In genomic region chr14:74585406-74586335, GRCh38 we compare ENCODE assay signal across 18 cellular contexts. TPM values are rescaled to one million over a fixed set of nuclear protein-coding genes. Genes with fewer than 3 reads are reported as not detected.
DNase-seq lines count a peak whose midpoint lies in the region; ATAC-seq and TF ChIP-seq lines count a peak whose summit lies in the region.
"Had no signal": no experiment of that assay in that cellular context is flagged by ENCODE, and none has a peak within 500 bp of the region (broad histone marks: within the 10 kb centered on the region; RNA-seq: fewer than 3 reads in every experiment).

No MANE protein-coding gene starts in this region.

- H3K36me3 ChIP-seq in SK-N-SH (replicated peaks in 1 of 2; ENCODE audit: control insufficient read depth in 1 of 2, insufficient read depth in 2 of 2, low read length in 1 of 2) (peaks cover 7 to 28% of the 10 kb centered on the region in 2 experiments), aorta (ENCODE audit: control insufficient read depth in 1 of 2, insufficient read depth in 2 of 2, low read length in 1 of 2) (no peaks in the 10 kb centered on the region)
- H3K36me3 ChIP-seq: BLaER1 treated with 17β-estradiol and CSF1 and Interleukin-3, amounts not matched to agents 10 nM and 100 nM had no signal

- H3K9me2 ChIP-seq in SK-N-SH: no peaks in the 10 kb centered on the region

- TF ChIP-seq RAD21 in SK-N-SH (IDR thresholded peaks at IDR 0.05; ENCODE audit: low read length): no peak

- ATAC-seq in SK-N-SH treated with all-trans-retinoic acid at 6 μM for 48 hours (no peak), aorta (ENCODE audit: low FRiP score) (no peak)
- ATAC-seq: Panc1 had no signal

- WGBS in SK-N-SH (ENCODE audit: low lambda C conversion rate): 93% methylated on average over 20 of the region's 33 CpGs
- 73 to 75% methylated on average over 29 to 33 of the region's 33 CpGs for WGBS in aorta, 2 donors

- CTCF ChIA-PET in SK-N-SH (lab: Yijun Ruan, JAX): interaction anchor here (0.7 to 2.0 kb wide), 5 partner anchors 23 to 81 kb away, joined by 3 to 9 read pairs (median 4); partner anchors contain the start of gene LTBP2

- H3K27me3 ChIP-seq in SK-N-SH (ENCODE audit: insufficient read depth): no peaks in the 10 kb centered on the region
- H3K27me3 ChIP-seq in aorta (ENCODE audit: control insufficient read depth in 1 of 2, insufficient read depth in 2 of 2, low read length in 1 of 2): no peaks in the 10 kb centered on the region
- H3K27me3 ChIP-seq: BLaER1 treated with 17β-estradiol and CSF1 and Interleukin-3, amounts not matched to agents 10 nM and 100 nM had no signal

- H3K4me1 Mint-ChIP-seq in chondrocyte (ENCODE audit: low read depth) (peaks cover 47% of the 10 kb centered on the region), osteocyte (ENCODE audit: unreplicated experiment) (peaks cover 56% of the 10 kb centered on the region)

- intact Hi-C loops in aorta (cut with DNase I): no loop called here

- H3K4me3 ChIP-seq in SK-N-SH (ENCODE audit: low read depth in 2 of 2, low read length in 1 of 2) (no peak overlapping the region), aorta (ENCODE audit: low read length in 2 of 2) (no peak overlapping the region)
- H3K4me3 ChIP-seq: BLaER1 treated with 17β-estradiol and CSF1 and Interleukin-3, amounts not matched to agents 10 nM and 100 nM had no signal

- peaks cover 99% of the 10 kb centered on the region for H3K79me2 ChIP-seq in SK-N-SH (ENCODE audit: insufficient read depth)

- H3K36me3 Mint-ChIP-seq in chondrocyte (ENCODE audit: low read depth) (peaks cover 14% of the 10 kb centered on the region), osteocyte (ENCODE audit: unreplicated experiment) (peaks cover 42% of the 10 kb centered on the region)

- no peak for TF ChIP-seq EP300 in SK-N-SH (IDR thresholded peaks at IDR 0.05; ENCODE audit: borderline replicate concordance in 1 of 2, low read depth in 1 of 2, low read length in 1 of 2)

- H4K20me1 ChIP-seq in SK-N-SH (ENCODE audit: insufficient read depth): peaks cover 28% of the 10 kb centered on the region
- H4K20me1 ChIP-seq: BLaER1 treated with 17β-estradiol and CSF1 and Interleukin-3, amounts not matched to agents 10 nM and 100 nM had no signal

- H3K4me1 ChIP-seq in SK-N-SH (ENCODE audit: control insufficient read depth in 1 of 2, insufficient read depth in 2 of 2, low read depth in 1 of 2, low read length in 1 of 2): peaks cover 17 to 23% of the 10 kb centered on the region in 2 experiments; a peak in 3 of 4 replicates
- peaks cover 0 to 4% of the 10 kb centered on the region in 2 donors for H3K4me1 ChIP-seq in aorta (ENCODE audit: control insufficient read depth in 1 of 2, insufficient read depth in 2 of 2, low read length in 2 of 2)

- no peak for DNase-seq in SK-N-SH
- peak; percentile 80 for DNase-seq in chondrocyte (ENCODE audit: low spot score)
- no peak for DNase-seq in osteocyte (ENCODE audit: extremely low spot score, unreplicated experiment)
- DNase-seq in aorta: peak; percentile 49 to 69
- no peak for DNase-seq in activated CD4-positive, alpha-beta T cell treated with anti-CD3 and anti-CD28 coated beads, Interleukin-2, amount 50 U/mL, for 4 hours
- no peak for DNase-seq in H4 (ENCODE audit: low spot score)
- DNase-seq in DMS 273 treated with DMSO at 0.1 percent for 48 hours (lab: John Stamatoyannopoulos, UW): no peak
- DNase-seq: DMS153, EL, H7, NCI-H187 treated with DMSO at 0.1 percent for 48 hours, NCI-H2171 treated with DMSO at 0.1 percent for 48 hours, NCI-H774, SHP77 had no signal

- peaks cover 38% of the 10 kb centered on the region for H3F3A ChIP-seq in SK-N-SH (replicated peaks; ENCODE audit: insufficient read depth)

- no peak overlapping the region for H3K9ac ChIP-seq in SK-N-SH
- H3K9ac ChIP-seq: BLaER1 treated with 17β-estradiol and CSF1 and Interleukin-3, amounts not matched to agents 10 nM and 100 nM had no signal

- TF ChIP-seq CTCF in SK-N-SH (IDR thresholded peaks at IDR 0.05): no peak
- TF ChIP-seq CTCF in chondrocyte (IDR thresholded peaks at IDR 0.05): no peak
- no peak for TF ChIP-seq CTCF in osteocyte (IDR thresholded peaks at IDR 0.05)

- H3K27me3 Mint-ChIP-seq in chondrocyte (ENCODE audit: low read depth) (no peaks in the 10 kb centered on the region), osteocyte (ENCODE audit: unreplicated experiment) (no peaks in the 10 kb centered on the region)

- peak overlapping the region in 1 of 2 experiments; percentile 63; a peak in 2 of 4 replicates for H3K27ac ChIP-seq in SK-N-SH (ENCODE audit: low read depth in 2 of 2, low read length in 1 of 2)
- peak overlapping the region; percentile 4 to 23 for H3K27ac ChIP-seq in aorta (ENCODE audit: low read depth in 1 of 2, low read length in 2 of 2)
- H3K27ac ChIP-seq: 22Rv1 had no signal

- H3K27ac Mint-ChIP-seq in chondrocyte (ENCODE audit: unreplicated experiment): no peak overlapping the region
- peak overlapping the region; percentile 70 for H3K27ac Mint-ChIP-seq in osteocyte (ENCODE audit: unreplicated experiment)

- POLR2A ChIA-PET in SK-N-SH (lab: Yijun Ruan, JAX): no interaction called here

- no peak overlapping the region for H2AFZ ChIP-seq in SK-N-SH (ENCODE audit: low read depth)

- H3K9me3 ChIP-seq in SK-N-SH: no peaks in the 10 kb centered on the region
- H3K9me3 ChIP-seq in aorta (ENCODE audit: control insufficient read depth, low read length): no peaks in the 10 kb centered on the region
- H3K9me3 ChIP-seq: BLaER1 treated with 17β-estradiol and CSF1 and Interleukin-3, amounts not matched to agents 10 nM and 100 nM had no signal

- H3K4me2 ChIP-seq in SK-N-SH: peak overlapping the region; percentile 30; the same call in 1 of the 2 replicates

- no peak overlapping the region for H3K4me3 Mint-ChIP-seq in chondrocyte (ENCODE audit: unreplicated experiment)
- H3K4me3 Mint-ChIP-seq in osteocyte (ENCODE audit: unreplicated experiment): no peak overlapping the region

- H3K9me3 Mint-ChIP-seq in chondrocyte (ENCODE audit: low read depth): no peaks in the 10 kb centered on the region
- no peaks in the 10 kb centered on the region for H3K9me3 Mint-ChIP-seq in osteocyte (ENCODE audit: unreplicated experiment)

TF ChIP-seq in SK-N-SH, 30 proteins besides CTCF, POLR2A, EP300 and RAD21 (continues in another document):
- TF ChIP-seq YY1 (IDR thresholded peaks at IDR 0.05; ENCODE audit: low read depth): no peak
- no peak for TF ChIP-seq USF2 (IDR thresholded peaks at IDR 0.05; ENCODE audit: borderline replicate concordance, low read depth, low read length)
- no peak for TF ChIP-seq MEF2A (IDR thresholded peaks at IDR 0.05; ENCODE audit: borderline replicate concordance, low read depth)
- no peak for TF ChIP-seq FOXJ3 (CRISPR knock-in tag; IDR thresholded peaks at IDR 0.05)
- TF ChIP-seq MAX (IDR thresholded peaks at IDR 0.05; ENCODE audit: low read depth): no peak
- TF ChIP-seq EZH2phosphoT487 (IDR thresholded peaks at IDR 0.05; ENCODE audit: borderline replicate concordance, low read depth): no peak
- TF ChIP-seq JUND (IDR thresholded peaks at IDR 0.05): no peak
- no peak for TF ChIP-seq POLR2AphosphoS5 (IDR thresholded peaks at IDR 0.05; ENCODE audit: low read depth, low read length)

TF ChIP-seq in SK-N-SH treated with all-trans-retinoic acid at 6 μM for 48 hours, 23 proteins besides CTCF, POLR2A, EP300 and RAD21:
- TF ChIP-seq ISL1 (CRISPR knock-in tag; IDR thresholded peaks at IDR 0.05) (no peak), ZNF8 (CRISPR knock-in tag; IDR thresholded peaks at IDR 0.05) (no peak), TOX (CRISPR knock-in tag; IDR thresholded peaks at IDR 0.05; ENCODE audit: borderline replicate concordance) (no peak), ZNF70 (CRISPR knock-in tag; IDR thresholded peaks at IDR 0.05) (no peak), OSR1 (CRISPR knock-in tag; IDR thresholded peaks at IDR 0.05) (no peak), GLIS3 (CRISPR knock-in tag; IDR thresholded peaks at IDR 0.05) (no peak), ZC3H10 (CRISPR knock-in tag; IDR thresholded peaks at IDR 0.05) (no peak), TSHZ2 (CRISPR knock-in tag; IDR thresholded peaks at IDR 0.05) (no peak), RARB (CRISPR knock-in tag; IDR thresholded peaks at IDR 0.05) (no peak), ZNF565 (CRISPR knock-in tag; conservative IDR thresholded peaks at IDR 0.05; ENCODE audit: low read depth) (no peak), TCF4 (CRISPR knock-in tag; IDR thresholded peaks at IDR 0.05; ENCODE audit: borderline replicate concordance) (no peak), ZFP30 (CRISPR knock-in tag; IDR thresholded peaks at IDR 0.05) (no peak), ZFP3 (CRISPR knock-in tag; IDR thresholded peaks at IDR 0.05) (no peak)

RNA-seq across cellular contexts. Expression of gene LTBP2, which starts 26.4 kb away (rescaled TPM):
- 34.4 and 58.8 TPM in 2 replicates for polyA plus RNA-seq in SK-N-SH (2012; rRNA removed)
- polyA plus RNA-seq in SK-N-SH (2012; cell fraction: cytosol; rRNA removed): 30.9 and 41.3 TPM in 2 replicates
- polyA plus RNA-seq in SK-N-SH (2012; cell fraction: nucleus; rRNA removed): 136 and 138 TPM in 2 replicates
- total RNA-seq in chondrocyte: 210 to 446 TPM (median 215 TPM) in 3 replicates
- 377 and 379 TPM in 2 replicates for total RNA-seq in osteocyte
- 100 to 1,000 TPM; 209 to 363 TPM for total RNA-seq in aorta
- 100 to 1,000 TPM in 1 of 2 donors, 10 to 100 TPM in 1; 40.4 to 247 TPM for polyA plus RNA-seq in aorta
- total RNA-seq in H4 (2014; rRNA removed; shearing (Covaris generic)): 1.5 and 1.6 TPM in 2 replicates

Comparison
In these comparisons a context has a peak if more than half of its experiments do, and no peak if none do; other contexts are left out.
1. DNase-seq: peak in chondrocyte (single experiment) and aorta (2 of 2); none in SK-N-SH (single experiment), osteocyte (single experiment), activated CD4-positive, alpha-beta T cell treated with anti-CD3 and anti-CD28 coated beads, Interleukin-2, amount 50 U/mL, for 4 hours (0 of 2), H4 (single experiment) and DMS 273 treated with DMSO at 0.1 percent for 48 hours (single experiment).
2. RNA of gene LTBP2, which starts 26.4 kb away (total RNA-seq): 377 to 379 TPM in osteocyte, 209 to 363 TPM in aorta and 210 to 446 TPM in chondrocyte; 1.5 to 1.6 TPM in H4; every median in the first group is over 10 times any median in the second.